ENCODE assay signal across 8 cellular contexts in genomic region chr16:2090819-2091721, GRCh38. TPM values are rescaled to one million over a fixed set of nuclear protein-coding genes. Genes with fewer than 3 reads are reported as not detected.
DNase-seq lines count a peak whose midpoint lies in the region; ATAC-seq and TF ChIP-seq lines count a peak whose summit lies in the region.

No MANE protein-coding gene starts in this region.

- no peak for ATAC-seq in GM21717 (IDR thresholded peaks at IDR 0.05; ENCODE audit: unreplicated experiment)

- no peaks in the 10 kb centered on the region for H3K4me1 ChIP-seq in testis

- no peak for TF ChIP-seq POLR2A in testis (IDR thresholded peaks at IDR 0.05)

- 54 to 70% methylated on average over 9 to 63 of the region's 113 CpGs for WGBS in testis, 2 donors

- intact Hi-C loops in testis (cut with DNase I; ENCODE audit: low total_unique reads) = no loop called here

- no peaks in the 10 kb centered on the region for H3K27me3 ChIP-seq in layer of hippocampus (ENCODE audit: control insufficient read depth, insufficient read depth, low read length)
- H3K27me3 ChIP-seq in testis = no peaks in the 10 kb centered on the region

- no peaks in the 10 kb centered on the region for H3K36me3 ChIP-seq in testis (ENCODE audit: low read depth, missing control alignments)

- peak; percentile 38 for DNase-seq in activated CD4-positive, alpha-beta T cell treated with anti-CD3 and anti-CD28 coated beads for 48 hours
- DNase-seq in activated CD4-positive, alpha-beta T cell treated with anti-CD3 and anti-CD28 coated beads, Interleukin-2, amount 50 U/mL, for 4 hours = no peak
- peak; percentile 51 for DNase-seq in cortex of kidney (lab: John Stamatoyannopoulos, UW)
- DNase-seq in testis = peak; percentile 70
- DNase-seq in activated naive CD4-positive, alpha-beta T cell treated with Interleukin-2 at 50 U/mL for 16 hours = no peak
- DNase-seq in NCI-H1105 treated with DMSO at 0.1 percent for 48 hours (lab: John Stamatoyannopoulos, UW) = no peak

- peak overlapping the region; percentile 21 to 32 for H3K4me3 ChIP-seq in testis

- peak overlapping the region; percentile 18 for H3K27ac ChIP-seq in layer of hippocampus (ENCODE audit: low read depth, low read length)
- peak overlapping the region in 1 of 2 donors; percentile 24 for H3K27ac ChIP-seq in testis

- no peak for TF ChIP-seq CTCF in testis (IDR thresholded peaks at IDR 0.05)

- no peaks in the 10 kb centered on the region for H3K9me3 ChIP-seq in testis

RNA-seq across cellular contexts. Expression of gene TSC2, which starts 43.3 kb away (rescaled TPM):
- total RNA-seq in testis = 100 to 1,000 TPM; 222 to 271 TPM
- 136 TPM for polyA plus RNA-seq in testis (ENCODE audit: insufficient read depth, low read depth, low replicate concordance)

RNA-seq across cellular contexts. Expression of gene NTHL1, which starts 43.4 kb away (rescaled TPM):
- 10 to 100 TPM; 24.6 to 35.6 TPM for total RNA-seq in testis
- 18.0 TPM for polyA plus RNA-seq in testis (ENCODE audit: insufficient read depth, low read depth, low replicate concordance)

RNA-seq across cellular contexts. Expression of gene PKD1, which starts 44.6 kb away (rescaled TPM):
- total RNA-seq in testis = 100 to 1,000 TPM; 323 to 337 TPM
- polyA plus RNA-seq in testis (ENCODE audit: insufficient read depth, low read depth, low replicate concordance) = 83.4 TPM

RNA-seq across cellular contexts. Expression of gene RAB26, which starts 57.4 kb away (rescaled TPM):
- 1 to 10 TPM; 3.2 to 3.6 TPM for total RNA-seq in testis
- 1.5 TPM for polyA plus RNA-seq in testis (ENCODE audit: insufficient read depth, low read depth, low replicate concordance)

Comparison
In these comparisons a context has a peak if more than half of its experiments do, and no peak if none do; other contexts are left out.
1. DNase-seq: peak in activated CD4-positive, alpha-beta T cell treated with anti-CD3 and anti-CD28 coated beads for 48 hours (single experiment), cortex of kidney (single experiment) and testis (single experiment); none in activated CD4-positive, alpha-beta T cell treated with anti-CD3 and anti-CD28 coated beads, Interleukin-2, amount 50 U/mL, for 4 hours (0 of 2), activated naive CD4-positive, alpha-beta T cell treated with Interleukin-2 at 50 U/mL for 16 hours (single experiment) and NCI-H1105 treated with DMSO at 0.1 percent for 48 hours (single experiment).